In the genomic region with DNA sequence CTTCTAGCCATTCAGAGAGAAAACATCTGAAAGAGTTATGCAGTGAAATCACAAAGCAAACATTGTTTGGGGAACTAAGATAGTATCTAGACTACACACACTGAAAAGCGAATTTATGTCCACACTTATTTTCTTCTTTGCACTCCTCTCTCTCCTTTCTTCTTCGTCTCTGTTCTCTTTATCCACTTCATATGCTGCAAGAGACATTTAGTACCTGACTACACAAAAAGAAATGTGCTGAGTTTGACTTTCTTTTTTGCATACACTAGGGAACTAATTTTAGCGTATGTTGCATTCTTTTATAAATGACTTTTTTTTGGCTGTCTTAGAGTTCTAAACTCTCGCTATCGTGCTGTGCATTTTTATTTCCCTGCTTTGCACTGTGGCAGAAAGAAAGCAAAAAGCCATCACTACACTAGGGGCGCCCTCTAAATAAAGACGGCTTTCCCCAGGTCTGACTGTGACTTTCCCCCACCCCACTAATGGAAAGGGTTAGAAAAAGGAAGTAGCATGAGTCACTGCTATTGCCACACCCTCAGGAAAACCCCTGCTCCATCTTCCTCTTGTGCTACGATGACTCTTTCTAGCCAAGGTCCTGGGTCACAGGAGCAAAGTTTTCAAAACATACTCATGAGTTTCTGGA, we compare ENCODE assay signal across 1 cellular context.
A peak's percentile ranks its signal among the peaks of the same experiment; 100 is the strongest.
TF ChIP-seq lines count a peak whose summit lies in the region.

No MANE protein-coding gene starts in this region.

TF ChIP-seq in GM12878, 131 proteins besides CTCF, POLR2A, EP300 and RAD21 (continued from another document and continues in another):
- TF ChIP-seq, protein P1, sequence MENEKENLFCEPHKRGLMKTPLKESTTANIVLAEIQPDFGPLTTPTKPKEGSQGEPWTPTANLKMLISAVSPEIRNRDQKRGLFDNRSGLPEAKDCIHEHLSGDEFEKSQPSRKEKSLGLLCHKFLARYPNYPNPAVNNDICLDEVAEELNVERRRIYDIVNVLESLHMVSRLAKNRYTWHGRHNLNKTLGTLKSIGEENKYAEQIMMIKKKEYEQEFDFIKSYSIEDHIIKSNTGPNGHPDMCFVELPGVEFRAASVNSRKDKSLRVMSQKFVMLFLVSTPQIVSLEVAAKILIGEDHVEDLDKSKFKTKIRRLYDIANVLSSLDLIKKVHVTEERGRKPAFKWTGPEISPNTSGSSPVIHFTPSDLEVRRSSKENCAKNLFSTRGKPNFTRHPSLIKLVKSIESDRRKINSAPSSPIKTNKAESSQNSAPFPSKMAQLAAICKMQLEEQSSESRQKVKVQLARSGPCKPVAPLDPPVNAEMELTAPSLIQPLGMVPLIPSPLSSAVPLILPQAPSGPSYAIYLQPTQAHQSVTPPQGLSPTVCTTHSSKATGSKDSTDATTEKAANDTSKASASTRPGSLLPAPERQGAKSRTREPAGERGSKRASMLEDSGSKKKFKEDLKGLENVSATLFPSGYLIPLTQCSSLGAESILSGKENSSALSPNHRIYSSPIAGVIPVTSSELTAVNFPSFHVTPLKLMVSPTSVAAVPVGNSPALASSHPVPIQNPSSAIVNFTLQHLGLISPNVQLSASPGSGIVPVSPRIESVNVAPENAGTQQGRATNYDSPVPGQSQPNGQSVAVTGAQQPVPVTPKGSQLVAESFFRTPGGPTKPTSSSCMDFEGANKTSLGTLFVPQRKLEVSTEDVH (IDR thresholded peaks at IDR 0.05; ENCODE audit: low read depth, partially characterized antibody): no peak
- TF ChIP-seq, protein P2, sequence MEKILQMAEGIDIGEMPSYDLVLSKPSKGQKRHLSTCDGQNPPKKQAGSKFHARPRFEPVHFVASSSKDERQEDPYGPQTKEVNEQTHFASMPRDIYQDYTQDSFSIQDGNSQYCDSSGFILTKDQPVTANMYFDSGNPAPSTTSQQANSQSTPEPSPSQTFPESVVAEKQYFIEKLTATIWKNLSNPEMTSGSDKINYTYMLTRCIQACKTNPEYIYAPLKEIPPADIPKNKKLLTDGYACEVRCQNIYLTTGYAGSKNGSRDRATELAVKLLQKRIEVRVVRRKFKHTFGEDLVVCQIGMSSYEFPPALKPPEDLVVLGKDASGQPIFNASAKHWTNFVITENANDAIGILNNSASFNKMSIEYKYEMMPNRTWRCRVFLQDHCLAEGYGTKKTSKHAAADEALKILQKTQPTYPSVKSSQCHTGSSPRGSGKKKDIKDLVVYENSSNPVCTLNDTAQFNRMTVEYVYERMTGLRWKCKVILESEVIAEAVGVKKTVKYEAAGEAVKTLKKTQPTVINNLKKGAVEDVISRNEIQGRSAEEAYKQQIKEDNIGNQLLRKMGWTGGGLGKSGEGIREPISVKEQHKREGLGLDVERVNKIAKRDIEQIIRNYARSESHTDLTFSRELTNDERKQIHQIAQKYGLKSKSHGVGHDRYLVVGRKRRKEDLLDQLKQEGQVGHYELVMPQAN (conservative IDR thresholded peaks at IDR 0.05): no peak
- 0 out of 2 replicates have a peak, but pooled peaks have one; percentile 57 for TF ChIP-seq PAX5 (IDR thresholded peaks at IDR 0.05; ENCODE audit: borderline replicate concordance, low read depth, low read length)
- peak; percentile 71 for TF ChIP-seq RUNX3 (IDR thresholded peaks at IDR 0.05; ENCODE audit: low read length)
- TF ChIP-seq, protein P3, sequence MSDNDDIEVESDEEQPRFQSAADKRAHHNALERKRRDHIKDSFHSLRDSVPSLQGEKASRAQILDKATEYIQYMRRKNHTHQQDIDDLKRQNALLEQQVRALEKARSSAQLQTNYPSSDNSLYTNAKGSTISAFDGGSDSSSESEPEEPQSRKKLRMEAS (IDR thresholded peaks at IDR 0.05; ENCODE audit: low read depth, low read length): no peak
- TF ChIP-seq TCF3 (IDR thresholded peaks at IDR 0.05; ENCODE audit: borderline replicate concordance, insufficient read depth, low read depth, low read length): no peak
- no peak for TF ChIP-seq EZH2 (IDR thresholded peaks at IDR 0.05; ENCODE audit: borderline replicate concordance, control insufficient read depth, low read depth, low read length)
- no peak for TF ChIP-seq SIN3A (IDR thresholded peaks at IDR 0.05; ENCODE audit: low read depth, low read length)
- TF ChIP-seq ZZZ3 (IDR thresholded peaks at IDR 0.05; ENCODE audit: control insufficient read depth, insufficient read length, low read depth): no peak
- TF ChIP-seq SPI1 (IDR thresholded peaks at IDR 0.05; ENCODE audit: borderline replicate concordance, insufficient read depth, low read depth, low read length): peak; percentile 71; the same call in 1 of the 2 replicates
- TF ChIP-seq TAF1 (IDR thresholded peaks at IDR 0.05; ENCODE audit: borderline replicate concordance, low read depth, low read length): peak; percentile 37; the same call in 1 of the 2 replicates
- TF ChIP-seq IRF4 (IDR thresholded peaks at IDR 0.05; ENCODE audit: low read depth, low read length): 0 out of 2 replicates have a peak, but pooled peaks have one; percentile 42
- peak; percentile 56; the same call in 1 of the 2 replicates for TF ChIP-seq NR2F1 (conservative IDR thresholded peaks at IDR 0.05)
- TF ChIP-seq MXI1 (IDR thresholded peaks at IDR 0.05; ENCODE audit: low read depth, low read length): no peak
- TF ChIP-seq CHD4 (IDR thresholded peaks at IDR 0.05): no peak
- TF ChIP-seq IKZF1 (conservative IDR thresholded peaks at IDR 0.05): peak; percentile 85
- TF ChIP-seq KAT2A (conservative IDR thresholded peaks at IDR 0.05; ENCODE audit: control insufficient read depth, low read depth, low read length): no peak
- no peak for TF ChIP-seq YBX1 (IDR thresholded peaks at IDR 0.05)
- no peak for TF ChIP-seq SUZ12 (IDR thresholded peaks at IDR 0.05; ENCODE audit: unreplicated experiment)
- TF ChIP-seq SMARCA5 (IDR thresholded peaks at IDR 0.05): peak; percentile 90
- no peak for TF ChIP-seq KLF5 (IDR thresholded peaks at IDR 0.05; ENCODE audit: partially characterized antibody)
- TF ChIP-seq CBX3 (IDR thresholded peaks at IDR 0.05; ENCODE audit: borderline replicate concordance, low read depth): no peak
- TF ChIP-seq POU2F2 (IDR thresholded peaks at IDR 0.05; ENCODE audit: borderline replicate concordance, low read depth, low read length): no peak
- TF ChIP-seq, protein P4, sequence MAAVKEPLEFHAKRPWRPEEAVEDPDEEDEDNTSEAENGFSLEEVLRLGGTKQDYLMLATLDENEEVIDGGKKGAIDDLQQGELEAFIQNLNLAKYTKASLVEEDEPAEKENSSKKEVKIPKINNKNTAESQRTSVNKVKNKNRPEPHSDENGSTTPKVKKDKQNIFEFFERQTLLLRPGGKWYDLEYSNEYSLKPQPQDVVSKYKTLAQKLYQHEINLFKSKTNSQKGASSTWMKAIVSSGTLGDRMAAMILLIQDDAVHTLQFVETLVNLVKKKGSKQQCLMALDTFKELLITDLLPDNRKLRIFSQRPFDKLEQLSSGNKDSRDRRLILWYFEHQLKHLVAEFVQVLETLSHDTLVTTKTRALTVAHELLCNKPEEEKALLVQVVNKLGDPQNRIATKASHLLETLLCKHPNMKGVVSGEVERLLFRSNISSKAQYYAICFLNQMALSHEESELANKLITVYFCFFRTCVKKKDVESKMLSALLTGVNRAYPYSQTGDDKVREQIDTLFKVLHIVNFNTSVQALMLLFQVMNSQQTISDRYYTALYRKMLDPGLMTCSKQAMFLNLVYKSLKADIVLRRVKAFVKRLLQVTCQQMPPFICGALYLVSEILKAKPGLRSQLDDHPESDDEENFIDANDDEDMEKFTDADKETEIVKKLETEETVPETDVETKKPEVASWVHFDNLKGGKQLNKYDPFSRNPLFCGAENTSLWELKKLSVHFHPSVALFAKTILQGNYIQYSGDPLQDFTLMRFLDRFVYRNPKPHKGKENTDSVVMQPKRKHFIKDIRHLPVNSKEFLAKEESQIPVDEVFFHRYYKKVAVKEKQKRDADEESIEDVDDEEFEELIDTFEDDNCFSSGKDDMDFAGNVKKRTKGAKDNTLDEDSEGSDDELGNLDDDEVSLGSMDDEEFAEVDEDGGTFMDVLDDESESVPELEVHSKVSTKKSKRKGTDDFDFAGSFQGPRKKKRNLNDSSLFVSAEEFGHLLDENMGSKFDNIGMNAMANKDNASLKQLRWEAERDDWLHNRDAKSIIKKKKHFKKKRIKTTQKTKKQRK (IDR thresholded peaks at IDR 0.05; ENCODE audit: low read depth, low read length): no peak
- peak; percentile 4 for TF ChIP-seq FOS (IDR thresholded peaks at IDR 0.05; ENCODE audit: borderline replicate concordance, extremely low read depth, insufficient read length)
- TF ChIP-seq FOXM1 (IDR thresholded peaks at IDR 0.05; ENCODE audit: low read depth, low read length): peak; percentile 76
- TF ChIP-seq RAD51 (IDR thresholded peaks at IDR 0.05): peak; percentile 18; the same call in 1 of the 2 replicates
- peak; percentile 54 for TF ChIP-seq DPF2 (IDR thresholded peaks at IDR 0.05)
- TF ChIP-seq LARP7 (IDR thresholded peaks at IDR 0.05): no peak
- TF ChIP-seq GATAD2B (conservative IDR thresholded peaks at IDR 0.05; ENCODE audit: low read depth): no peak
- no peak for TF ChIP-seq RB1 (IDR thresholded peaks at IDR 0.05; ENCODE audit: borderline replicate concordance)
- no peak for TF ChIP-seq ESRRA (IDR thresholded peaks at IDR 0.05; ENCODE audit: low read length)
- TF ChIP-seq, protein P5, sequence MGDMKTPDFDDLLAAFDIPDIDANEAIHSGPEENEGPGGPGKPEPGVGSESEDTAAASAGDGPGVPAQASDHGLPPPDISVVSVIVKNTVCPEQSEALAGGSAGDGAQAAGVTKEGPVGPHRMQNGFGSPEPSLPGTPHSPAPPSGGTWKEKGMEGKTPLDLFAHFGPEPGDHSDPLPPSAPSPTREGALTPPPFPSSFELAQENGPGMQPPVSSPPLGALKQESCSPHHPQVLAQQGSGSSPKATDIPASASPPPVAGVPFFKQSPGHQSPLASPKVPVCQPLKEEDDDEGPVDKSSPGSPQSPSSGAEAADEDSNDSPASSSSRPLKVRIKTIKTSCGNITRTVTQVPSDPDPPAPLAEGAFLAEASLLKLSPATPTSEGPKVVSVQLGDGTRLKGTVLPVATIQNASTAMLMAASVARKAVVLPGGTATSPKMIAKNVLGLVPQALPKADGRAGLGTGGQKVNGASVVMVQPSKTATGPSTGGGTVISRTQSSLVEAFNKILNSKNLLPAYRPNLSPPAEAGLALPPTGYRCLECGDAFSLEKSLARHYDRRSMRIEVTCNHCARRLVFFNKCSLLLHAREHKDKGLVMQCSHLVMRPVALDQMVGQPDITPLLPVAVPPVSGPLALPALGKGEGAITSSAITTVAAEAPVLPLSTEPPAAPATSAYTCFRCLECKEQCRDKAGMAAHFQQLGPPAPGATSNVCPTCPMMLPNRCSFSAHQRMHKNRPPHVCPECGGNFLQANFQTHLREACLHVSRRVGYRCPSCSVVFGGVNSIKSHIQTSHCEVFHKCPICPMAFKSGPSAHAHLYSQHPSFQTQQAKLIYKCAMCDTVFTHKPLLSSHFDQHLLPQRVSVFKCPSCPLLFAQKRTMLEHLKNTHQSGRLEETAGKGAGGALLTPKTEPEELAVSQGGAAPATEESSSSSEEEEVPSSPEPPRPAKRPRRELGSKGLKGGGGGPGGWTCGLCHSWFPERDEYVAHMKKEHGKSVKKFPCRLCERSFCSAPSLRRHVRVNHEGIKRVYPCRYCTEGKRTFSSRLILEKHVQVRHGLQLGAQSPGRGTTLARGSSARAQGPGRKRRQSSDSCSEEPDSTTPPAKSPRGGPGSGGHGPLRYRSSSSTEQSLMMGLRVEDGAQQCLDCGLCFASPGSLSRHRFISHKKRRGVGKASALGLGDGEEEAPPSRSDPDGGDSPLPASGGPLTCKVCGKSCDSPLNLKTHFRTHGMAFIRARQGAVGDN (IDR thresholded peaks at IDR 0.05): no peak
- TF ChIP-seq, protein P6, sequence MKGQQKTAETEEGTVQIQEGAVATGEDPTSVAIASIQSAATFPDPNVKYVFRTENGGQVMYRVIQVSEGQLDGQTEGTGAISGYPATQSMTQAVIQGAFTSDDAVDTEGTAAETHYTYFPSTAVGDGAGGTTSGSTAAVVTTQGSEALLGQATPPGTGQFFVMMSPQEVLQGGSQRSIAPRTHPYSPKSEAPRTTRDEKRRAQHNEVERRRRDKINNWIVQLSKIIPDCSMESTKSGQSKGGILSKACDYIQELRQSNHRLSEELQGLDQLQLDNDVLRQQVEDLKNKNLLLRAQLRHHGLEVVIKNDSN (IDR thresholded peaks at IDR 0.05; ENCODE audit: borderline replicate concordance, extremely low read length, insufficient read depth, low read depth, low read length): no peak
- TF ChIP-seq, protein P7, sequence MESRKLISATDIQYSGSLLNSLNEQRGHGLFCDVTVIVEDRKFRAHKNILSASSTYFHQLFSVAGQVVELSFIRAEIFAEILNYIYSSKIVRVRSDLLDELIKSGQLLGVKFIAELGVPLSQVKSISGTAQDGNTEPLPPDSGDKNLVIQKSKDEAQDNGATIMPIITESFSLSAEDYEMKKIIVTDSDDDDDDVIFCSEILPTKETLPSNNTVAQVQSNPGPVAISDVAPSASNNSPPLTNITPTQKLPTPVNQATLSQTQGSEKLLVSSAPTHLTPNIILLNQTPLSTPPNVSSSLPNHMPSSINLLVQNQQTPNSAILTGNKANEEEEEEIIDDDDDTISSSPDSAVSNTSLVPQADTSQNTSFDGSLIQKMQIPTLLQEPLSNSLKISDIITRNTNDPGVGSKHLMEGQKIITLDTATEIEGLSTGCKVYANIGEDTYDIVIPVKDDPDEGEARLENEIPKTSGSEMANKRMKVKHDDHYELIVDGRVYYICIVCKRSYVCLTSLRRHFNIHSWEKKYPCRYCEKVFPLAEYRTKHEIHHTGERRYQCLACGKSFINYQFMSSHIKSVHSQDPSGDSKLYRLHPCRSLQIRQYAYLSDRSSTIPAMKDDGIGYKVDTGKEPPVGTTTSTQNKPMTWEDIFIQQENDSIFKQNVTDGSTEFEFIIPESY (IDR thresholded peaks at IDR 0.05): no peak
- no peak for TF ChIP-seq NR2C2 (IDR thresholded peaks at IDR 0.05; ENCODE audit: borderline replicate concordance, control insufficient read depth, insufficient read length, low read depth)
- TF ChIP-seq ETV6 (conservative IDR thresholded peaks at IDR 0.05 in 1 of 2, IDR thresholded peaks at IDR 0.05 in 1 of 2; ENCODE audit: borderline replicate concordance in 1 of 2, low read depth in 1 of 2): peak in 1 of 2 experiments; percentile 96; a peak in 2 of 4 replicates
- peak; percentile 77; the same call in 1 of the 2 replicates for TF ChIP-seq MTA3 (IDR thresholded peaks at IDR 0.05; ENCODE audit: borderline replicate concordance, low read length)
- no peak for TF ChIP-seq NFXL1 (IDR thresholded peaks at IDR 0.05; ENCODE audit: borderline replicate concordance)
- no peak for TF ChIP-seq MEF2B (IDR thresholded peaks at IDR 0.05; ENCODE audit: partially characterized antibody, poor library complexity, severe bottlenecking)
- no peak for TF ChIP-seq HCFC1 (IDR thresholded peaks at IDR 0.05; ENCODE audit: low read length)
- TF ChIP-seq HDAC2 (IDR thresholded peaks at IDR 0.05): no peak
- TF ChIP-seq JUNB (IDR thresholded peaks at IDR 0.05): peak; percentile 84
- TF ChIP-seq, protein P8, sequence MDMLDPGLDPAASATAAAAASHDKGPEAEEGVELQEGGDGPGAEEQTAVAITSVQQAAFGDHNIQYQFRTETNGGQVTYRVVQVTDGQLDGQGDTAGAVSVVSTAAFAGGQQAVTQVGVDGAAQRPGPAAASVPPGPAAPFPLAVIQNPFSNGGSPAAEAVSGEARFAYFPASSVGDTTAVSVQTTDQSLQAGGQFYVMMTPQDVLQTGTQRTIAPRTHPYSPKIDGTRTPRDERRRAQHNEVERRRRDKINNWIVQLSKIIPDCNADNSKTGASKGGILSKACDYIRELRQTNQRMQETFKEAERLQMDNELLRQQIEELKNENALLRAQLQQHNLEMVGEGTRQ (IDR thresholded peaks at IDR 0.05; ENCODE audit: borderline replicate concordance, low read depth, low read length): no peak
